In genomic region chr6:36547646-36548400, GRCh38 we compare ENCODE assay signal across 8 cellular contexts. TPM values are rescaled to one million over a fixed set of nuclear protein-coding genes. Genes with fewer than 3 reads are reported as not detected.
A peak's percentile ranks its signal among the peaks of the same experiment; 100 is the strongest.
DNase-seq lines count a peak whose midpoint lies in the region; ATAC-seq and TF ChIP-seq lines count a peak whose summit lies in the region.

No MANE protein-coding gene starts in this region.

- intact Hi-C loops in CD4-positive, alpha-beta T cell (cut with DNase I, micrococcal nuclease) = loop anchor here (2.0 to 10.0 kb wide), 5 partner anchors 31 to 137 kb away; partner anchors contain the start of gene SRSF3 (in 2 of the 2)

- CTCF ChIA-PET in CD4-positive, alpha-beta T cell (lab: Charles Lee) = interaction anchor here (0.8 to 1.3 kb wide), 2 partner anchors 45 to 46 kb away, joined by 3 to 4 read pairs; no protein-coding TSS in a partner anchor

- no peak for TF ChIP-seq CTCF in CD4-positive, alpha-beta T cell (IDR thresholded peaks at IDR 0.05)
- TF ChIP-seq CTCF in choroid plexus epithelial cell (conservative IDR thresholded peaks at IDR 0.05; ENCODE audit: low read depth, low read length) (no peak), nephron progenitor cell (IDR thresholded peaks at IDR 0.05) (no peak)

- H3K27me3 Mint-ChIP-seq in CD4-positive, alpha-beta T cell = no peaks in the 10 kb centered on the region
- peaks cover 13% of the 10 kb centered on the region for H3K27me3 Mint-ChIP-seq in nephron progenitor cell (ENCODE audit: low read depth, poor library complexity)

- H3K9me3 ChIP-seq in CD4-positive, alpha-beta T cell (ENCODE audit: control insufficient read depth, low read length) = no peaks in the 10 kb centered on the region

- H3K4me1 Mint-ChIP-seq in CD4-positive, alpha-beta T cell (ENCODE audit: low read depth) = peaks cover 51% of the 10 kb centered on the region
- peaks cover 36% of the 10 kb centered on the region for H3K4me1 Mint-ChIP-seq in nephron progenitor cell

- no peak for DNase-seq in CD4-positive, alpha-beta T cell
- DNase-seq in NCI-H2081 treated with DMSO at 0.1 percent for 48 hours (lab: John Stamatoyannopoulos, UW) = peak; percentile 47
- no peak for DNase-seq in choroid plexus epithelial cell (ENCODE audit: low read depth)
- DNase-seq in nephron progenitor cell = no peak
- no peak for DNase-seq in NCI-H774 (lab: John Stamatoyannopoulos, UW)
- DNase-seq in GM19238 (ENCODE audit: insufficient read length, low spot score) = no peak
- no peak for DNase-seq in NCI-H510A (lab: John Stamatoyannopoulos, UW)
- DNase-seq in SHP77 treated with DMSO at 0.1 percent for 48 hours (lab: John Stamatoyannopoulos, UW) = no peak

- peak overlapping the region; percentile 97 for H3K4me3 ChIP-seq in choroid plexus epithelial cell (ENCODE audit: low read depth, low read length)

- H3K27ac Mint-ChIP-seq in CD4-positive, alpha-beta T cell = peak overlapping the region; percentile 96
- H3K27ac Mint-ChIP-seq in nephron progenitor cell = no peak overlapping the region

- peak; percentile 4 for ATAC-seq in CD4-positive, alpha-beta T cell (ENCODE audit: poor library complexity)

- H3K4me3 Mint-ChIP-seq in CD4-positive, alpha-beta T cell = peak overlapping the region; percentile 98
- peak overlapping the region; percentile 97 for H3K4me3 Mint-ChIP-seq in nephron progenitor cell

- POLR2A ChIA-PET in CD4-positive, alpha-beta T cell (lab: Charles Lee) = interaction anchor here (0.9 to 1.5 kb wide), 7 partner anchors 9 to 62 kb away, joined by 3 to 7 read pairs (median 4); no protein-coding TSS in a partner anchor

- peaks cover 43% of the 10 kb centered on the region for H3K36me3 Mint-ChIP-seq in CD4-positive, alpha-beta T cell (ENCODE audit: low read depth)
- peaks cover 7% of the 10 kb centered on the region for H3K36me3 Mint-ChIP-seq in nephron progenitor cell (ENCODE audit: low read depth)

- H3K27ac ChIP-seq in CD4-positive, alpha-beta T cell (ENCODE audit: low read depth, low read length) = peak overlapping the region; percentile 98

- H3K27me3 ChIP-seq in CD4-positive, alpha-beta T cell (ENCODE audit: control insufficient read depth, insufficient read depth, low read length) = no peaks in the 10 kb centered on the region

- no peaks in the 10 kb centered on the region for H3K9me3 Mint-ChIP-seq in CD4-positive, alpha-beta T cell
- no peaks in the 10 kb centered on the region for H3K9me3 Mint-ChIP-seq in nephron progenitor cell

RNA-seq across cellular contexts. Expression of gene STK38, which starts 0.5 kb away (rescaled TPM):
- total RNA-seq in CD4-positive, alpha-beta T cell = 10 to 100 TPM; 47.0 to 48.4 TPM

RNA-seq across cellular contexts. Expression of gene SRSF3, which starts 46.3 kb away (rescaled TPM):
- 100 to 1,000 TPM; 550 to 556 TPM for total RNA-seq in CD4-positive, alpha-beta T cell
